1 cellular context compared by ENCODE assay signal in the genomic region with DNA sequence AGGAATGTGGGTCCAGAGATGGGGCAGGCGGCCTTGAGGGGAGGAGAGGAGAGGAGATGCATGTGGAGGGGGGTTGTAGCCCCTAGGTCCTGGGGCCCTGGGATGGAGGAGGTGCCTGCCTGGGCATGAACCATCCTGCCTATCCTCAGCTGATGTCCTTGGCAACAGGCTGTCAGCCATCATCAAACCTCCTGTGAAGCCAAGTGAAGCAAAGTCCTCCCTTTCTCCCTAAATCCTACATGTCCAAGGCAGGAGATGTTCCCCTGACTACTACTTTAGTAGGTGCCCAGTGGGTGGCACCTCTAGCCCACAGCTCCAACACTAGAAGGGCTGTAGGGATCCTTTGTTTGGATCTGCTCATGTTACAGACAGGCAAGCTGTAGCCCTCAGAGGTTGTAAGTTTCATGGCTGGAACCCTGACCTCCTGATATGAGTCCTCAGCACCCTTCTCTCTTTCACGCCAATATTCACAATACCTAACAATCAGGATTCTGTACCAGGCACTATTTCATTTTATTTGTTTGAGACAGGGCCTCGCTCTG.
TF ChIP-seq lines count a peak whose summit lies in the region.

No MANE protein-coding gene starts in this region.

TF ChIP-seq in H1, 55 proteins besides CTCF, POLR2A, EP300 and RAD21 (continued from another document):
- TF ChIP-seq, protein P1, sequence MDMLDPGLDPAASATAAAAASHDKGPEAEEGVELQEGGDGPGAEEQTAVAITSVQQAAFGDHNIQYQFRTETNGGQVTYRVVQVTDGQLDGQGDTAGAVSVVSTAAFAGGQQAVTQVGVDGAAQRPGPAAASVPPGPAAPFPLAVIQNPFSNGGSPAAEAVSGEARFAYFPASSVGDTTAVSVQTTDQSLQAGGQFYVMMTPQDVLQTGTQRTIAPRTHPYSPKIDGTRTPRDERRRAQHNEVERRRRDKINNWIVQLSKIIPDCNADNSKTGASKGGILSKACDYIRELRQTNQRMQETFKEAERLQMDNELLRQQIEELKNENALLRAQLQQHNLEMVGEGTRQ (IDR thresholded peaks at IDR 0.05; ENCODE audit: low read length): no peak
- no peak for TF ChIP-seq CEBPB (IDR thresholded peaks at IDR 0.05; ENCODE audit: low read depth, low read length)
- TF ChIP-seq POU5F1 (IDR thresholded peaks at IDR 0.05; ENCODE audit: low read depth, low read length): no peak
- no peak for TF ChIP-seq SP4 (IDR thresholded peaks at IDR 0.05; ENCODE audit: low read length)
- TF ChIP-seq MAFK (IDR thresholded peaks at IDR 0.05; ENCODE audit: low read depth, low read length): no peak
- TF ChIP-seq SRF (IDR thresholded peaks at IDR 0.05; ENCODE audit: low read depth, low read length): no peak
- TF ChIP-seq RFX5 (IDR thresholded peaks at IDR 0.05; ENCODE audit: borderline replicate concordance, low read depth, low read length): no peak
- TF ChIP-seq EZH2 (IDR thresholded peaks at IDR 0.05; ENCODE audit: low read depth, low read length, severe bottlenecking): no peak
- no peak for TF ChIP-seq CBX5 (IDR thresholded peaks at IDR 0.05; ENCODE audit: low read depth, low read length)
- no peak for TF ChIP-seq SIRT6 (IDR thresholded peaks at IDR 0.05; ENCODE audit: low read length)
- no peak for TF ChIP-seq CREB1 (IDR thresholded peaks at IDR 0.05)
- TF ChIP-seq RXRA (IDR thresholded peaks at IDR 0.05; ENCODE audit: insufficient read depth, low read depth, low read length): no peak
- TF ChIP-seq, protein P2, sequence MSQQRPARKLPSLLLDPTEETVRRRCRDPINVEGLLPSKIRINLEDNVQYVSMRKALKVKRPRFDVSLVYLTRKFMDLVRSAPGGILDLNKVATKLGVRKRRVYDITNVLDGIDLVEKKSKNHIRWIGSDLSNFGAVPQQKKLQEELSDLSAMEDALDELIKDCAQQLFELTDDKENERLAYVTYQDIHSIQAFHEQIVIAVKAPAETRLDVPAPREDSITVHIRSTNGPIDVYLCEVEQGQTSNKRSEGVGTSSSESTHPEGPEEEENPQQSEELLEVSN (IDR thresholded peaks at IDR 0.05): no peak
